In genomic region chr10:13099666-13100348, GRCh38 we compare ENCODE assay signal across 7 cellular contexts. TPM values are rescaled to one million over a fixed set of nuclear protein-coding genes. Genes with fewer than 3 reads are reported as not detected.
DNase-seq lines count a peak whose midpoint lies in the region; ATAC-seq and TF ChIP-seq lines count a peak whose summit lies in the region.

OPTN (plus strand) TSS chr10:13100163; CDS start chr10:13109123, 8,960 bp downstream.

- H3K36me3 ChIP-seq in WERI-Rb-1 (no peaks in the 10 kb centered on the region), breast epithelium (no peaks in the 10 kb centered on the region)

- H3K27ac ChIP-seq in WERI-Rb-1 (peak within 1 kb of the TSS; percentile 57), breast epithelium (peak within 1 kb of the TSS; percentile 95)

- peak within 1 kb of the TSS; percentile 70 for H3K4me3 ChIP-seq in WERI-Rb-1 (ENCODE audit: low read depth, low read length)
- peak within 1 kb of the TSS; percentile 93 to 99 (median 96) for H3K4me3 ChIP-seq in breast epithelium

- intact Hi-C loops in breast epithelium (cut with DNase I; ENCODE audit: low total_unique reads): no loop called here

- H3K9me3 ChIP-seq in WERI-Rb-1 (ENCODE audit: severe bottlenecking) (no peaks in the 10 kb centered on the region), breast epithelium (no peaks in the 10 kb centered on the region)

- H3K27me3 ChIP-seq in WERI-Rb-1 (ENCODE audit: insufficient read depth, low read depth, severe bottlenecking) (no peaks in the 10 kb centered on the region), breast epithelium (no peaks in the 10 kb centered on the region)

- peak; percentile 46 for DNase-seq in NCI-H1436 treated with DMSO at 0.1 percent for 48 hours (lab: John Stamatoyannopoulos, UW)
- peak; percentile 72 for DNase-seq in WERI-Rb-1
- DNase-seq in breast epithelium (ENCODE audit: low spot score in 2 of 2): peak; percentile 64 to 65
- peak; percentile 92 for DNase-seq in iPS-NIHi7 (ENCODE audit: extremely low spot score)
- DNase-seq in smooth muscle cell of the brain vasculature (ENCODE audit: low read depth, low spot score): peak; percentile 55

- ATAC-seq in GM18505 (IDR thresholded peaks at IDR 0.05; ENCODE audit: unreplicated experiment) (peak; percentile 69), HG02798 (IDR thresholded peaks at IDR 0.05; ENCODE audit: poor library complexity, unreplicated experiment) (peak; percentile 72)

- TF ChIP-seq CTCF in WERI-Rb-1 (IDR thresholded peaks at IDR 0.05; ENCODE audit: low read depth, low read length) (peak; percentile 60; the same call in 1 of the 2 replicates), breast epithelium (IDR thresholded peaks at IDR 0.05) (peak; percentile 34 to 54 (median 40))

- TF ChIP-seq POLR2A in GM18505 (IDR thresholded peaks at IDR 0.05; ENCODE audit: borderline replicate concordance, extremely low read depth, insufficient read depth, insufficient read length) (peak; percentile 51), breast epithelium (IDR thresholded peaks at IDR 0.05) (no peak)

- no peaks in the 10 kb centered on the region for H3K4me1 ChIP-seq in breast epithelium

RNA-seq across cellular contexts. Expression of gene OPTN, which starts in this region (rescaled TPM):
- total RNA-seq in breast epithelium: 100 to 1,000 TPM in 1 of 3 donors, 10 to 100 TPM in 2; 43.9 to 119 (median 49.2) TPM

Comparison
In these comparisons a context has a peak if more than half of its experiments do, and no peak if none do; other contexts are left out.
1. Peak in every context shown above with its lines: DNase-seq, ATAC-seq, H3K4me3 ChIP-seq and H3K27ac ChIP-seq.